Comparison of ENCODE assay signal across 8 cellular contexts in genomic region chr5:177497011-177497296, GRCh38. TPM values are rescaled to one million over a fixed set of nuclear protein-coding genes. Genes with fewer than 3 reads are reported as not detected.
DNase-seq lines count a peak whose midpoint lies in the region; ATAC-seq and TF ChIP-seq lines count a peak whose summit lies in the region.

No MANE protein-coding gene starts in this region.

- ATAC-seq in GM19452 (IDR thresholded peaks at IDR 0.05; ENCODE audit: unreplicated experiment) (peak; percentile 0), right cardiac atrium (no peak), HG03175 (IDR thresholded peaks at IDR 0.05; ENCODE audit: unreplicated experiment) (no peak), HG02759 (IDR thresholded peaks at IDR 0.05; ENCODE audit: unreplicated experiment) (no peak), GM21381 (IDR thresholded peaks at IDR 0.05; ENCODE audit: unreplicated experiment) (no peak)

- peaks cover 6% of the 10 kb centered on the region for H3K4me1 ChIP-seq in right cardiac atrium (ENCODE audit: control insufficient read depth, insufficient read depth, low read length)

- intact Hi-C loops in right cardiac atrium (cut with DNase I), result loop anchor here in 2 of 4 donors (5.0 kb wide), 1 partner anchor 40 kb away; no protein-coding TSS in a partner anchor

- peaks cover 5% of the 10 kb centered on the region; the same call in 1 of the 2 replicates for H3K36me3 ChIP-seq in WERI-Rb-1

- H3K9me3 ChIP-seq in WERI-Rb-1 (ENCODE audit: severe bottlenecking), result no peaks in the 10 kb centered on the region
- H3K9me3 ChIP-seq in right cardiac atrium (ENCODE audit: control insufficient read depth, low read length), result no peaks in the 10 kb centered on the region

- TF ChIP-seq CTCF in WERI-Rb-1 (IDR thresholded peaks at IDR 0.05; ENCODE audit: low read depth, low read length), result no peak

- H3K27me3 ChIP-seq in WERI-Rb-1 (ENCODE audit: insufficient read depth, low read depth, severe bottlenecking) (no peaks in the 10 kb centered on the region), right cardiac atrium (ENCODE audit: control insufficient read depth, insufficient read depth) (no peaks in the 10 kb centered on the region)

- DNase-seq in WERI-Rb-1 (no peak), right cardiac atrium (no peak), KG1 (lab: John Stamatoyannopoulos, UW) (no peak)

- under 1% methylated on average over 10 of the region's 11 CpGs for WGBS in right cardiac atrium

- H3K27ac ChIP-seq in WERI-Rb-1, result peak overlapping the region; percentile 92
- peak overlapping the region; percentile 73 for H3K27ac ChIP-seq in right cardiac atrium (ENCODE audit: low read length)
- peak overlapping the region; percentile 78 to 96 (median 86) for H3K27ac ChIP-seq in skin epidermis

- H3K4me3 ChIP-seq in WERI-Rb-1 (ENCODE audit: low read depth, low read length), result peak overlapping the region; percentile 61
- H3K4me3 ChIP-seq in right cardiac atrium (ENCODE audit: low read length), result peak overlapping the region; percentile 72
- H3K4me3 ChIP-seq in skin epidermis, result peak overlapping the region; percentile 60 to 79 (median 71)

RNA-seq across cellular contexts. Expression of gene PDLIM7, which starts 0.5 kb away (rescaled TPM):
- total RNA-seq in right cardiac atrium, result 10 to 100 TPM; 35.0 to 71.5 (median 47.0) TPM
- 61.9 TPM for polyA plus RNA-seq in right cardiac atrium

RNA-seq across cellular contexts. Expression of gene DOK3, which starts 12.7 kb away (rescaled TPM):
- total RNA-seq in right cardiac atrium, result 1 to 10 TPM; 3.1 to 4.5 (median 3.9) TPM
- 1.4 TPM for polyA plus RNA-seq in right cardiac atrium

RNA-seq across cellular contexts. Expression of gene DDX41, which starts 19.8 kb away (rescaled TPM):
- 10 to 100 TPM; 36.0 to 43.5 (median 40.3) TPM for total RNA-seq in right cardiac atrium
- polyA plus RNA-seq in right cardiac atrium, result 30.5 TPM

RNA-seq across cellular contexts. Expression of gene DBN1, which starts 23.5 kb away (rescaled TPM):
- total RNA-seq in right cardiac atrium, result 10 to 100 TPM; 15.3 to 44.8 (median 25.3) TPM
- 17.7 TPM for polyA plus RNA-seq in right cardiac atrium

RNA-seq across cellular contexts. Expression of gene PRR7, which starts 50.3 kb away (rescaled TPM):
- under 1 TPM in 3 of 4 donors, not detected in 1; 0.33 to 0.45 (median 0.35) TPM for total RNA-seq in right cardiac atrium
- polyA plus RNA-seq in right cardiac atrium, result 0.27 TPM
